ENCODE assay signal across 25 cellular contexts in genomic region chr2:241945803-241946202, GRCh38.
"Had no signal": no experiment of that assay in that cellular context is flagged by ENCODE, and none has a peak within 500 bp of the region (broad histone marks: within the 10 kb centered on the region; RNA-seq: fewer than 3 reads in every experiment).

No MANE protein-coding gene starts in this region.

- H3K36me3 ChIP-seq: adrenal gland, breast epithelium, gastrocnemius medialis, right atrium auricular region, thoracic aorta, upper lobe of right lung had no signal

- H3K4me3 Mint-ChIP-seq: activated CD4-positive, alpha-beta T cell treated with anti-CD3 and anti-CD28 coated beads, Interleukin-2, amount 10 ng/mL, durations not matched to agents 24 days and 14 days; activated CD8-positive, alpha-beta T cell treated with anti-CD3 and anti-CD28 coated beads for 36 hours; nephron; T-helper 2 cell treated with Interferon-gamma antibody and Interleukin-4, amounts not matched to agents 5 μg/mL and 100 μg/mL, for 36 hours had no signal

- FAIRE-seq: astrocyte, kidney, small intestine had no signal

- H3K27ac Mint-ChIP-seq: activated CD4-positive, alpha-beta T cell treated with anti-CD3 and anti-CD28 coated beads, Interleukin-2, amount 10 ng/mL, durations not matched to agents 24 days and 14 days; activated CD8-positive, alpha-beta T cell treated with anti-CD3 and anti-CD28 coated beads for 36 hours; activated T-helper 2 cell treated with anti-CD3 and anti-CD28 coated beads, Interferon-gamma antibody, Interleukin-2, Interleukin-4, amounts not matched to agents 10 μg/mL and 5 μg/mL and 100 μg/mL, durations not matched to agents 14 hours and 24 hours and 36 hours; nephron; T-helper 2 cell treated with Interferon-gamma antibody and Interleukin-4, amounts not matched to agents 5 μg/mL and 100 μg/mL, for 36 hours had no signal

- H3K9me3 ChIP-seq: adrenal gland, breast epithelium, gastrocnemius medialis, right atrium auricular region, thoracic aorta, upper lobe of right lung had no signal

- H3K4me3 ChIP-seq: adrenal gland, gastrocnemius medialis, lung, right atrium auricular region, thoracic aorta, upper lobe of right lung had no signal

- H3K4me1 Mint-ChIP-seq: activated CD4-positive, alpha-beta T cell treated with anti-CD3 and anti-CD28 coated beads, Interleukin-2, amount 10 ng/mL, durations not matched to agents 24 days and 14 days had no signal

- H3K27ac ChIP-seq: adrenal gland, breast epithelium, gastrocnemius medialis, right atrium auricular region, thoracic aorta, upper lobe of right lung had no signal

- DNase-seq: activated CD4-positive, alpha-beta T cell treated with anti-CD3 and anti-CD28 coated beads, Interleukin-2, amount 10 ng/mL, durations not matched to agents 24 days and 14 days; activated CD4-positive, CD25-positive, alpha-beta regulatory T cell; activated CD8-positive, alpha-beta T cell treated with anti-CD3 and anti-CD28 coated beads for 36 hours; activated naive CD4-positive, alpha-beta T cell treated with anti-CD3 and anti-CD28 coated beads, Interleukin-2, amount 50 U/mL, for 16 hours; activated T-cell treated with anti-CD3 and anti-CD28 coated beads, Interleukin-2, amount 50 U/mL, for 1 hour; adrenal gland; effector CD4-positive, alpha-beta T cell; gastrocnemius medialis; head of caudate nucleus; kidney; midbrain; occipital lobe; small intestine; stimulated activated CD4-positive, alpha-beta T cell treated with anti-CD3 and anti-CD28 coated beads, Interleukin-4, amount 100 ng/mL, for 1 hour; upper lobe of right lung had no signal

- H3K4me1 ChIP-seq: adrenal gland, breast epithelium, gastrocnemius medialis had no signal

- H3K27me3 ChIP-seq: adrenal gland, breast epithelium, right atrium auricular region, upper lobe of right lung had no signal

- H3K9me3 Mint-ChIP-seq: activated CD4-positive, alpha-beta T cell treated with anti-CD3 and anti-CD28 coated beads, Interleukin-2, amount 10 ng/mL, durations not matched to agents 24 days and 14 days; activated CD8-positive, alpha-beta T cell treated with anti-CD3 and anti-CD28 coated beads for 36 hours; activated T-helper 2 cell treated with anti-CD3 and anti-CD28 coated beads, Interferon-gamma antibody, Interleukin-2, Interleukin-4, amounts not matched to agents 10 μg/mL and 5 μg/mL and 100 μg/mL, durations not matched to agents 14 hours and 24 hours and 36 hours; nephron; T-helper 2 cell treated with Interferon-gamma antibody and Interleukin-4, amounts not matched to agents 5 μg/mL and 100 μg/mL, for 36 hours had no signal

- ATAC-seq: activated CD8-positive, alpha-beta T cell treated with anti-CD3 and anti-CD28 coated beads for 36 hours; esophagus mucosa; gastrocnemius medialis; left lobe of liver; upper lobe of right lung had no signal

- H3K27me3 Mint-ChIP-seq: activated CD4-positive, alpha-beta T cell treated with anti-CD3 and anti-CD28 coated beads, Interleukin-2, amount 10 ng/mL, durations not matched to agents 24 days and 14 days; activated CD8-positive, alpha-beta T cell treated with anti-CD3 and anti-CD28 coated beads for 36 hours had no signal
